ENCODE assay signal across 12 cellular contexts in genomic region chr10:132170561-132171361, GRCh38.
"Had no signal": no experiment of that assay in that cellular context is flagged by ENCODE, and none has a peak within 500 bp of the region (broad histone marks: within the 10 kb centered on the region; RNA-seq: fewer than 3 reads in every experiment).

No MANE protein-coding gene starts in this region.

- H3K27ac ChIP-seq: cardiac muscle cell, WERI-Rb-1 had no signal

- H3K4me3 Mint-ChIP-seq: activated CD4-positive, alpha-beta memory T cell treated with anti-CD3 and anti-CD28 coated beads, Interleukin-2, amount 10 ng/mL, durations not matched to agents 7 days and 5 days; activated T-cell treated with anti-CD3 and anti-CD28 coated beads, Interleukin-2, amount 50 U/mL, for 24 hours; stimulated activated memory B cell treated with anti-CD40 and anti-IgM and Interleukin-4, amounts not matched to agents 10 μg/mL and 1 μg/mL and 100 μg/mL, for 72 hours; T-helper 1 cell treated with Interleukin-12 subunit alpha and Interleukin-12 subunit beta and Interleukin-4 antibody, amounts not matched to agents 30 μg/mL and 1 μg/mL, for 36 hours had no signal

- H3K36me3 Mint-ChIP-seq: stimulated activated memory B cell treated with anti-CD40 and anti-IgM and Interleukin-4, amounts not matched to agents 10 μg/mL and 1 μg/mL and 100 μg/mL, for 72 hours had no signal

- H3K27ac Mint-ChIP-seq: activated CD4-positive, alpha-beta memory T cell treated with anti-CD3 and anti-CD28 coated beads, Interleukin-2, amount 10 ng/mL, durations not matched to agents 7 days and 5 days; activated T-cell treated with anti-CD3 and anti-CD28 coated beads, Interleukin-2, amount 50 U/mL, for 24 hours; stimulated activated memory B cell treated with anti-CD40 and anti-IgM and Interleukin-4, amounts not matched to agents 10 μg/mL and 1 μg/mL and 100 μg/mL, for 72 hours; T-helper 1 cell treated with Interleukin-12 subunit alpha and Interleukin-12 subunit beta and Interleukin-4 antibody, amounts not matched to agents 30 μg/mL and 1 μg/mL, for 36 hours had no signal

- H3K4me1 Mint-ChIP-seq: stimulated activated memory B cell treated with anti-CD40 and anti-IgM and Interleukin-4, amounts not matched to agents 10 μg/mL and 1 μg/mL and 100 μg/mL, for 72 hours had no signal

- H3K4me3 ChIP-seq: cardiac muscle cell had no signal

- DNase-seq: activated CD4-positive, alpha-beta memory T cell treated with anti-CD3 and anti-CD28 coated beads, Interleukin-2, amount 10 ng/mL, durations not matched to agents 7 days and 5 days; activated CD4-positive, alpha-beta T cell treated with anti-CD3 and anti-CD28 coated beads for 4 hours; activated naive CD4-positive, alpha-beta T cell treated with anti-CD3 and anti-CD28 coated beads, Interleukin-2, amount 50 U/mL, for 16 hours; activated T-cell treated with anti-CD3 and anti-CD28 coated beads, Interleukin-2, amount 50 U/mL, for 24 hours; hippocampal formation; kidney; mesendoderm; stimulated activated CD4-positive, alpha-beta T cell treated with anti-CD3 and anti-CD28 coated beads, Interleukin-2, amount 100 ng/mL, for 48 hours had no signal

- H3K36me3 ChIP-seq: cardiac muscle cell, WERI-Rb-1 had no signal

- ATAC-seq: stimulated activated memory B cell treated with anti-CD40 and anti-IgM and Interleukin-4, amounts not matched to agents 10 μg/mL and 1 μg/mL and 100 μg/mL, for 72 hours had no signal
